Comparison of ENCODE assay signal across 8 cellular contexts in genomic region chr1:42456010-42456753, GRCh38. TPM values are rescaled to one million over a fixed set of nuclear protein-coding genes. Genes with fewer than 3 reads are reported as not detected.
DNase-seq lines count a peak whose midpoint lies in the region; ATAC-seq and TF ChIP-seq lines count a peak whose summit lies in the region.

Gene PPCS (plus strand): TSS chr1:42456543. CDS start chr1:42456566, 23 bp downstream.
Gene ZMYND12 (minus strand): TSS chr1:42456022. CDS start chr1:42455997, 25 bp downstream.

- CTCF ChIA-PET in Panc1 (lab: Charles Lee) = no interaction called here

- H3K27me3 Mint-ChIP-seq in natural killer cell treated with Interleukin-12 subunit alpha and Interleukin-12 subunit beta and Interleukin-15 and Interleukin-18, amount 100 ng/mL, for 72 hours = peaks cover 0 to 5% of the 10 kb centered on the region in 2 donors

- no peaks in the 10 kb centered on the region for H3K27me3 ChIP-seq in Panc1 (ENCODE audit: control insufficient read depth, insufficient read depth, low read length)

- H3K27ac ChIP-seq in Panc1 (ENCODE audit: low read length) = peak within 1 kb of the TSS; percentile 98

- TF ChIP-seq CTCF in Panc1 (IDR thresholded peaks at IDR 0.05) = no peak

- POLR2A ChIA-PET in Panc1 (lab: Charles Lee) = no interaction called here

- intact Hi-C loops in Panc1 (cut with micrococcal nuclease; ENCODE audit: unreplicated experiment) = no loop called here

- peaks cover 26 to 31% of the 10 kb centered on the region in 2 donors for H3K4me1 Mint-ChIP-seq in natural killer cell treated with Interleukin-12 subunit alpha and Interleukin-12 subunit beta and Interleukin-15 and Interleukin-18, amount 100 ng/mL, for 72 hours (ENCODE audit: low read depth in 2 of 2)

- H3K9me3 ChIP-seq in Panc1 (ENCODE audit: control insufficient read depth, insufficient read depth, low read depth, low read length) = no peaks in the 10 kb centered on the region

- in situ Hi-C loops in Panc1 (cut with HindIII; ENCODE audit: low pct_unique_long_range_greater_than_20kb, low sequenced_read_pairs) = no loop called here

- H3K36me3 Mint-ChIP-seq in natural killer cell treated with Interleukin-12 subunit alpha and Interleukin-12 subunit beta and Interleukin-15 and Interleukin-18, amount 100 ng/mL, for 72 hours = peaks cover 18% of the 10 kb centered on the region

- no peaks in the 10 kb centered on the region for H3K9me3 Mint-ChIP-seq in natural killer cell treated with Interleukin-12 subunit alpha and Interleukin-12 subunit beta and Interleukin-15 and Interleukin-18, amount 100 ng/mL, for 72 hours

- peak within 1 kb of the TSS; percentile 73 for H3K4me3 ChIP-seq in Jurkat, Clone E6-1 (ENCODE audit: low read length)
- H3K4me3 ChIP-seq in Panc1 (ENCODE audit: low read depth in 2 of 2, low read length in 2 of 2) = peak within 1 kb of the TSS; percentile 81 to 93

- ATAC-seq in GM21619 (IDR thresholded peaks at IDR 0.05; ENCODE audit: unreplicated experiment) (peak; percentile 81), Panc1 (peak; percentile 97)
- ATAC-seq in natural killer cell treated with Interleukin-12 subunit alpha and Interleukin-12 subunit beta and Interleukin-15 and Interleukin-18, amount 100 ng/mL, for 72 hours = peak; percentile 93 to 95

- no TSS peak for BruUV-seq in Panc1 (replicated peaks; lab: Mats Ljungman, UMichigan)

- H3K27ac Mint-ChIP-seq in natural killer cell treated with Interleukin-12 subunit alpha and Interleukin-12 subunit beta and Interleukin-15 and Interleukin-18, amount 100 ng/mL, for 72 hours = peak within 1 kb of the TSS; percentile 92 to 96

- peak; percentile 90 for DNase-seq in DMS79 treated with DMSO at 0.1 percent for 48 hours (lab: John Stamatoyannopoulos, UW)
- DNase-seq in Jurkat, Clone E6-1 (ENCODE audit: low read depth, low spot score) = peak; percentile 78
- peak; percentile 86 for DNase-seq in Panc1 (ENCODE audit: low read depth, low spot score)
- peak; percentile 77 to 85 for DNase-seq in activated T-helper 1 cell treated with anti-CD3 and anti-CD28 coated beads, Interleukin-2, amount 50 U/mL, for 16 hours (ENCODE audit: low read depth in 1 of 2, low spot score in 1 of 2)
- DNase-seq in fibroblast of peridontal ligament (ENCODE audit: extremely low read depth) = peak; percentile 90
- peak; percentile 91 for DNase-seq in natural killer cell treated with Interleukin-12 subunit alpha and Interleukin-12 subunit beta and Interleukin-15 and Interleukin-18, amount 100 ng/mL, for 72 hours (ENCODE audit: low spot score)
- DNase-seq in stimulated activated naive CD4-positive, alpha-beta T cell treated with Interleukin-2 at 50 U/mL for 16 hours (lab: John Stamatoyannopoulos, UW) = peak; percentile 93

- H3K36me3 ChIP-seq in Panc1 (ENCODE audit: control insufficient read depth, insufficient read depth, low read length) = peaks cover 13% of the 10 kb centered on the region

- H3K4me1 ChIP-seq in Panc1 (ENCODE audit: control insufficient read depth, insufficient read depth, low read length) = peaks cover 16% of the 10 kb centered on the region

- peak within 1 kb of the TSS; percentile 94 for H3K4me3 Mint-ChIP-seq in natural killer cell treated with Interleukin-12 subunit alpha and Interleukin-12 subunit beta and Interleukin-15 and Interleukin-18, amount 100 ng/mL, for 72 hours

RNA-seq across cellular contexts. Expression of gene PPCS, which starts in this region (rescaled TPM):
- polyA plus RNA-seq in Jurkat, Clone E6-1 (2012; ENCODE audit: insufficient read depth, insufficient read length) = 37.1 TPM
- total RNA-seq in Panc1 (2021; ENCODE audit: unreplicated experiment) = 72.7 TPM
- 51.8 TPM for polyA plus RNA-seq in Panc1 (2012; ENCODE audit: insufficient read length)
- total RNA-seq in natural killer cell treated with Interleukin-12 subunit alpha and Interleukin-12 subunit beta and Interleukin-15 and Interleukin-18, amount 100 ng/mL, for 72 hours = 10 to 100 TPM; 26.4 to 31.3 TPM

RNA-seq across cellular contexts. Expression of gene ZMYND12, which starts in this region (rescaled TPM):
- polyA plus RNA-seq in Jurkat, Clone E6-1 (2012; ENCODE audit: insufficient read depth, insufficient read length) = not detected
- 0.57 TPM for total RNA-seq in Panc1 (2021; ENCODE audit: unreplicated experiment)
- 2.4 TPM for polyA plus RNA-seq in Panc1 (2012; ENCODE audit: insufficient read length)
- not detected for total RNA-seq in natural killer cell treated with Interleukin-12 subunit alpha and Interleukin-12 subunit beta and Interleukin-15 and Interleukin-18, amount 100 ng/mL, for 72 hours

Comparison
In these comparisons a context has a peak if more than half of its experiments do, and no peak if none do; other contexts are left out.
1. Peak in every context shown above with its lines: DNase-seq, ATAC-seq, H3K4me3 ChIP-seq and H3K27ac ChIP-seq.